Comparison of ENCODE assay signal across 13 cellular contexts in the genomic region with DNA sequence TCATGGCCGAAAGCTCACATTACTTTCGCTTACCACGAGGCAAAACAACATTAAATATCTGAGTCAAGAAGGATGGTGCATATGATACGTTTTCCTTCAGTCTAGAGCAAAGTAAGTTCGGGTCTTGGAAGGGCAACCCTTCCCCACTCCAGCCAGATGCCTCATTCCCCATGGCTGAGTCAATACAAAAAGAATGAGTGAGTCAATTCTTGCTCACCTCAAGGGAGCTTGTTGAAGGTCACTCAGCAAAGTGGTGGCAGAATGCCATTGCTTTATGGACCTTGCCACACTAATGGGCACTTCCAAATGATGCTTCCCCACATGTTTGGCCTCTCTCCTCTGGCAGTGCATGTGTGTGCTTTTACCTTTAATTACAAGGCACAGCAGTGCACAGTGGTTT.
DNase-seq lines count a peak whose midpoint lies in the region; ATAC-seq, FAIRE-seq and TF ChIP-seq lines count a peak whose summit lies in the region.
"Had no signal": no experiment of that assay in that cellular context is flagged by ENCODE, and none has a peak within 500 bp of the region (broad histone marks: within the 10 kb centered on the region; RNA-seq: fewer than 3 reads in every experiment).

No MANE protein-coding gene starts in this region.

- no peak for TF ChIP-seq CTCF in bronchial epithelial cell (IDR thresholded peaks at IDR 0.05; ENCODE audit: insufficient read depth, low read length, severe bottlenecking)

- H3K27me3 Mint-ChIP-seq in activated T-helper 1 cell treated with anti-CD3 and anti-CD28 coated beads, Interleukin-12 subunit alpha, Interleukin-12 subunit beta, Interleukin-2, Interleukin-4 antibody, amounts not matched to agents 30 ng/mL and 10 ng/mL and 1 ng/mL, durations not matched to agents 14 hours and 24 hours and 36 hours (ENCODE audit: insufficient read depth) = no peaks in the 10 kb centered on the region

- H3K27ac Mint-ChIP-seq in activated T-helper 1 cell treated with anti-CD3 and anti-CD28 coated beads, Interleukin-12 subunit alpha, Interleukin-12 subunit beta, Interleukin-2, Interleukin-4 antibody, amounts not matched to agents 30 ng/mL and 10 ng/mL and 1 ng/mL, durations not matched to agents 14 hours and 24 hours and 36 hours = no peak overlapping the region

- no peaks in the 10 kb centered on the region for H3K36me3 Mint-ChIP-seq in activated T-helper 1 cell treated with anti-CD3 and anti-CD28 coated beads, Interleukin-12 subunit alpha, Interleukin-12 subunit beta, Interleukin-2, Interleukin-4 antibody, amounts not matched to agents 30 ng/mL and 10 ng/mL and 1 ng/mL, durations not matched to agents 14 hours and 24 hours and 36 hours (ENCODE audit: low read depth)

- no peaks in the 10 kb centered on the region for H3K27me3 ChIP-seq in bronchial epithelial cell (ENCODE audit: control insufficient read depth, insufficient read depth, low read length)
- H3K27me3 ChIP-seq: brain microvascular endothelial cell had no signal

- H3K9me3 Mint-ChIP-seq in activated T-helper 1 cell treated with anti-CD3 and anti-CD28 coated beads, Interleukin-12 subunit alpha, Interleukin-12 subunit beta, Interleukin-2, Interleukin-4 antibody, amounts not matched to agents 30 ng/mL and 10 ng/mL and 1 ng/mL, durations not matched to agents 14 hours and 24 hours and 36 hours = peaks cover 4% of the 10 kb centered on the region

- no peaks in the 10 kb centered on the region for H3K36me3 ChIP-seq in bronchial epithelial cell (ENCODE audit: control insufficient read depth, insufficient read depth, low read length)
- H3K36me3 ChIP-seq: brain microvascular endothelial cell had no signal

- H3K4me3 Mint-ChIP-seq in activated T-helper 1 cell treated with anti-CD3 and anti-CD28 coated beads, Interleukin-12 subunit alpha, Interleukin-12 subunit beta, Interleukin-2, Interleukin-4 antibody, amounts not matched to agents 30 ng/mL and 10 ng/mL and 1 ng/mL, durations not matched to agents 14 hours and 24 hours and 36 hours = no peak overlapping the region

- intact Hi-C loops in activated T-helper 1 cell treated with anti-CD3 and anti-CD28 coated beads, Interleukin-12 subunit alpha, Interleukin-12 subunit beta, Interleukin-2, Interleukin-4 antibody, amounts not matched to agents 30 ng/mL and 10 ng/mL and 1 ng/mL, durations not matched to agents 14 hours and 24 hours and 36 hours (cut with micrococcal nuclease) = no loop called here

- H3K4me3 ChIP-seq in bronchial epithelial cell (ENCODE audit: low read depth, low read length) = no peak overlapping the region

- FAIRE-seq in bronchial epithelial cell (lab: Jason Lieb, UNC) = no peak

- DNase-seq in NCI-H1092 treated with DMSO at 0.1 percent for 48 hours (lab: John Stamatoyannopoulos, UW) (peak; percentile 5), NCI-H1092 (lab: John Stamatoyannopoulos, UW) (no peak), NCI-H1105 treated with DMSO at 0.1 percent for 48 hours (lab: John Stamatoyannopoulos, UW) (peak; percentile 79), bronchial epithelial cell (ENCODE audit: low read depth) (peak; percentile 79), renal cortical epithelial cell (ENCODE audit: low read depth) (peak; percentile 100), KBM-7 (no peak)
- no peak for DNase-seq in activated T-helper 1 cell treated with anti-CD3 and anti-CD28 coated beads, Interleukin-12 subunit alpha, Interleukin-12 subunit beta, Interleukin-2, Interleukin-4 antibody, amounts not matched to agents 30 ng/mL and 10 ng/mL and 1 ng/mL, durations not matched to agents 14 hours and 24 hours and 36 hours (ENCODE audit: low spot score)
- DNase-seq: 8988T, brain microvascular endothelial cell, mesenchymal stem cell, NCI-H510A treated with DMSO at 0.1 percent for 48 hours had no signal

- no peaks in the 10 kb centered on the region for H3K4me1 Mint-ChIP-seq in activated T-helper 1 cell treated with anti-CD3 and anti-CD28 coated beads, Interleukin-12 subunit alpha, Interleukin-12 subunit beta, Interleukin-2, Interleukin-4 antibody, amounts not matched to agents 30 ng/mL and 10 ng/mL and 1 ng/mL, durations not matched to agents 14 hours and 24 hours and 36 hours (ENCODE audit: low read depth)

- no peak for ATAC-seq in SK-N-SH treated with all-trans-retinoic acid at 6 μM for 48 hours
- ATAC-seq: sciatic nerve had no signal

- in situ Hi-C loops in KBM-7 (cut with MboI; ENCODE audit: low pct_unique_long_range_greater_than_20kb, low sequenced_read_pairs) = no loop called here

TF ChIP-seq in SK-N-SH treated with all-trans-retinoic acid at 6 μM for 48 hours, 23 proteins besides CTCF, POLR2A, EP300 and RAD21:
- no peak for TF ChIP-seq CSDC2 (CRISPR knock-in tag; IDR thresholded peaks at IDR 0.05)
- TF ChIP-seq, protein P1, sequence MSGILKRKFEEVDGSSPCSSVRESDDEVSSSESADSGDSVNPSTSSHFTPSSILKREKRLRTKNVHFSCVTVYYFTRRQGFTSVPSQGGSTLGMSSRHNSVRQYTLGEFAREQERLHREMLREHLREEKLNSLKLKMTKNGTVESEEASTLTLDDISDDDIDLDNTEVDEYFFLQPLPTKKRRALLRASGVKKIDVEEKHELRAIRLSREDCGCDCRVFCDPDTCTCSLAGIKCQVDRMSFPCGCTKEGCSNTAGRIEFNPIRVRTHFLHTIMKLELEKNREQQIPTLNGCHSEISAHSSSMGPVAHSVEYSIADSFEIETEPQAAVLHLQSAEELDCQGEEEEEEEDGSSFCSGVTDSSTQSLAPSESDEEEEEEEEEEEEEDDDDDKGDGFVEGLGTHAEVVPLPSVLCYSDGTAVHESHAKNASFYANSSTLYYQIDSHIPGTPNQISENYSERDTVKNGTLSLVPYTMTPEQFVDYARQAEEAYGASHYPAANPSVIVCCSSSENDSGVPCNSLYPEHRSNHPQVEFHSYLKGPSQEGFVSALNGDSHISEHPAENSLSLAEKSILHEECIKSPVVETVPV (CRISPR knock-in tag; IDR thresholded peaks at IDR 0.05) = no peak
- TF ChIP-seq ZFP3 (CRISPR knock-in tag; IDR thresholded peaks at IDR 0.05) = no peak
- no peak for TF ChIP-seq TCF4 (CRISPR knock-in tag; IDR thresholded peaks at IDR 0.05; ENCODE audit: borderline replicate concordance)

Comparison
In these comparisons a context has a peak if more than half of its experiments do, and no peak if none do; other contexts are left out.
1. DNase-seq: peak in NCI-H1092 treated with DMSO at 0.1 percent for 48 hours (single experiment), NCI-H1105 treated with DMSO at 0.1 percent for 48 hours (single experiment), bronchial epithelial cell (single experiment) and renal cortical epithelial cell (single experiment); none in NCI-H1092 (single experiment), activated T-helper 1 cell treated with anti-CD3 and anti-CD28 coated beads, Interleukin-12 subunit alpha, Interleukin-12 subunit beta, Interleukin-2, Interleukin-4 antibody, amounts not matched to agents 30 ng/mL and 10 ng/mL and 1 ng/mL, durations not matched to agents 14 hours and 24 hours and 36 hours (single experiment) and KBM-7 (single experiment).